In the genomic region with DNA sequence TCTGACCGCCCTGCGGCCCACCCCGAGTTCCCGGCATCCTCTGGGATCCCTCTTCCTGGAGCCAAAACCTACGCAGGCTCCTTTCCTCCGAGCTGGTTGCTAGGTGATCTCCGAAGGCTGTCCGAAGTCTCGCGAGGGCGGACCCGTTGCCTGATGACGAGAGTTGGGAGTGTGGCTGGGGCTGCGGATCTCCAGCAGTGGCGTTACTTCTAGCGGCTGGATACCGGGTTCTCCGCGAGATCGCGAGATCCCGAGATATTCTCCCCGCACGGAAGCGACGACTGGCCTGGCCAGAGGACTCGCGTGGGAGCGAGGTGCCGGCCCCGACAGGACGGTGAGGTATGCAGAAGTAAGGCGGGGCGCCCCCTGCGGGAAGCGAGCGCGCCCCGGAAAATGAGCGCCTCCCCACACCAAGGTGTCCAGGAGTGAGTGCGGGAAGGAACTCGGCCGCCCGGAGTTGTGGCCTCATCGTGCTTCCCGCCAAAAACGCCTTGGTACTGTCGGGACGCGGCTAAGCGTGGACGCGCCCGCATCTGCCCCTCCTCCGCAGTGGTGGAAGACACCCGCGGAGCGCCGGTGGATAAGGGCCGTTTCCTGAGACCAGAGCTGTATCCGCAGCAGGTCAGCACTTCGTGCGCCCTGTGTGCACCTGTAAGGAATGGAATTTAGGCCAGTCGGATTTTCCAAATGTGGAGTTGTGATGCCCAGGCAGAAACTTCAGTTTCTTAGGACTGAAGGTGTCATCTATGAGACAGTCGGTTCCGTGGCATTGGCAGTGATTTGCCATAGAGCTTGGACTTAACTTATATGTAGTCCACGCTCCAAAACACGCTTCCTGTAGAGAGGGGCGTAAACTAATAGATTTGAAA, we compare ENCODE assay signal across 1 cellular context.
TF ChIP-seq lines count a peak whose summit lies in the region.

A gene (plus strand): TSS at position 146 of the 869 bp plus-strand sequence. CDS start 1,426 bp downstream, outside the sequence.

TF ChIP-seq in K562, 482 proteins besides CTCF, POLR2A, EP300 and RAD21 (continued from another document and continues in another):
- TF ChIP-seq CHCHD3 (CRISPR knock-in tag; IDR thresholded peaks at IDR 0.05) = no peak
- TF ChIP-seq TAF9B (IDR thresholded peaks at IDR 0.05; ENCODE audit: partially characterized antibody) = peak; percentile 53
- no peak for TF ChIP-seq ZNF436 (CRISPR knock-in tag; IDR thresholded peaks at IDR 0.05)
- peak; percentile 91 for TF ChIP-seq ATF7 (IDR thresholded peaks at IDR 0.05)
- 0 out of 2 replicates have a peak, but pooled peaks have one; percentile 43 for TF ChIP-seq GTF2A2 (tag; IDR thresholded peaks at IDR 0.05)
- peak; percentile 85 for TF ChIP-seq HNRNPLL (IDR thresholded peaks at IDR 0.05; ENCODE audit: low read depth, low read length, poor library complexity, severe bottlenecking)
- TF ChIP-seq XRCC4 (IDR thresholded peaks at IDR 0.05; ENCODE audit: extremely low read depth, insufficient read depth, insufficient read length) = no peak
- TF ChIP-seq, protein P1, sequence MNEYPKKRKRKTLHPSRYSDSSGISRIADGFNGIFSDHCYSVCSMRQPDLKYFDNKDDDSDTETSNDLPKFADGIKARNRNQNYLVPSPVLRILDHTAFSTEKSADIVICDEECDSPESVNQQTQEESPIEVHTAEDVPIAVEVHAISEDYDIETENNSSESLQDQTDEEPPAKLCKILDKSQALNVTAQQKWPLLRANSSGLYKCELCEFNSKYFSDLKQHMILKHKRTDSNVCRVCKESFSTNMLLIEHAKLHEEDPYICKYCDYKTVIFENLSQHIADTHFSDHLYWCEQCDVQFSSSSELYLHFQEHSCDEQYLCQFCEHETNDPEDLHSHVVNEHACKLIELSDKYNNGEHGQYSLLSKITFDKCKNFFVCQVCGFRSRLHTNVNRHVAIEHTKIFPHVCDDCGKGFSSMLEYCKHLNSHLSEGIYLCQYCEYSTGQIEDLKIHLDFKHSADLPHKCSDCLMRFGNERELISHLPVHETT (CRISPR knock-in tag; conservative IDR thresholded peaks at IDR 0.05 in 1 of 2, IDR thresholded peaks at IDR 0.05 in 1 of 2) = peak in 1 of 2 experiments; percentile 15; a peak in 1 of 4 replicates
- TF ChIP-seq XRCC5 (IDR thresholded peaks at IDR 0.05; ENCODE audit: low read depth, low read length) = peak; percentile 66; the same call in 1 of the 2 replicates
- TF ChIP-seq NEUROD1 (IDR thresholded peaks at IDR 0.05; ENCODE audit: borderline replicate concordance, low read depth, low read length, partially characterized antibody) = peak; percentile 32
- peak; percentile 84 for TF ChIP-seq ZNF12 (CRISPR knock-in tag; IDR thresholded peaks at IDR 0.05)
- peak; percentile 75 for TF ChIP-seq ETV1 (tag; conservative IDR thresholded peaks at IDR 0.05; ENCODE audit: low read depth)
- TF ChIP-seq, protein P2, sequence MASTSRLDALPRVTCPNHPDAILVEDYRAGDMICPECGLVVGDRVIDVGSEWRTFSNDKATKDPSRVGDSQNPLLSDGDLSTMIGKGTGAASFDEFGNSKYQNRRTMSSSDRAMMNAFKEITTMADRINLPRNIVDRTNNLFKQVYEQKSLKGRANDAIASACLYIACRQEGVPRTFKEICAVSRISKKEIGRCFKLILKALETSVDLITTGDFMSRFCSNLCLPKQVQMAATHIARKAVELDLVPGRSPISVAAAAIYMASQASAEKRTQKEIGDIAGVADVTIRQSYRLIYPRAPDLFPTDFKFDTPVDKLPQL (IDR thresholded peaks at IDR 0.05; ENCODE audit: extremely low read depth, insufficient read length) = no peak
- TF ChIP-seq, protein P3, sequence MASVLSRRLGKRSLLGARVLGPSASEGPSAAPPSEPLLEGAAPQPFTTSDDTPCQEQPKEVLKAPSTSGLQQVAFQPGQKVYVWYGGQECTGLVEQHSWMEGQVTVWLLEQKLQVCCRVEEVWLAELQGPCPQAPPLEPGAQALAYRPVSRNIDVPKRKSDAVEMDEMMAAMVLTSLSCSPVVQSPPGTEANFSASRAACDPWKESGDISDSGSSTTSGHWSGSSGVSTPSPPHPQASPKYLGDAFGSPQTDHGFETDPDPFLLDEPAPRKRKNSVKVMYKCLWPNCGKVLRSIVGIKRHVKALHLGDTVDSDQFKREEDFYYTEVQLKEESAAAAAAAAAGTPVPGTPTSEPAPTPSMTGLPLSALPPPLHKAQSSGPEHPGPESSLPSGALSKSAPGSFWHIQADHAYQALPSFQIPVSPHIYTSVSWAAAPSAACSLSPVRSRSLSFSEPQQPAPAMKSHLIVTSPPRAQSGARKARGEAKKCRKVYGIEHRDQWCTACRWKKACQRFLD (CRISPR knock-in tag; IDR thresholded peaks at IDR 0.05) = peak; percentile 76
- TF ChIP-seq ZKSCAN3 (CRISPR knock-in tag; IDR thresholded peaks at IDR 0.05) = no peak
- peak; percentile 71 for TF ChIP-seq RBM39 (optimal IDR thresholded peaks at IDR 0.05; ENCODE audit: low read depth, low read length)
- peak; percentile 70 for TF ChIP-seq ESRRA (IDR thresholded peaks at IDR 0.05; ENCODE audit: borderline replicate concordance, low read depth)
- TF ChIP-seq ZNF146 (CRISPR knock-in tag; IDR thresholded peaks at IDR 0.05; ENCODE audit: unreplicated experiment) = no peak
- peak; percentile 33 for TF ChIP-seq NFIC (IDR thresholded peaks at IDR 0.05)
- 0 out of 2 replicates have a peak, but pooled peaks have one; percentile 59 for TF ChIP-seq TGIF2 (CRISPR knock-in tag; IDR thresholded peaks at IDR 0.05)
- 0 out of 4 replicates have a peak, but pooled peaks of 1 of the 2 experiments have one; percentile 17 for TF ChIP-seq SIX5 (IDR thresholded peaks at IDR 0.05; ENCODE audit: borderline replicate concordance in 1 of 2, insufficient read depth in 1 of 2, low read depth in 1 of 2, low read length in 2 of 2)
- TF ChIP-seq ZNF76 (CRISPR knock-in tag; IDR thresholded peaks at IDR 0.05; ENCODE audit: borderline replicate concordance) = peak; percentile 23; the same call in 1 of the 2 replicates
- TF ChIP-seq FIP1L1 (IDR thresholded peaks at IDR 0.05; ENCODE audit: low read depth, low read length, poor library complexity, severe bottlenecking) = peak; percentile 88
- TF ChIP-seq ZNF778 (CRISPR knock-in tag; IDR thresholded peaks at IDR 0.05) = no peak
- TF ChIP-seq, protein P4, sequence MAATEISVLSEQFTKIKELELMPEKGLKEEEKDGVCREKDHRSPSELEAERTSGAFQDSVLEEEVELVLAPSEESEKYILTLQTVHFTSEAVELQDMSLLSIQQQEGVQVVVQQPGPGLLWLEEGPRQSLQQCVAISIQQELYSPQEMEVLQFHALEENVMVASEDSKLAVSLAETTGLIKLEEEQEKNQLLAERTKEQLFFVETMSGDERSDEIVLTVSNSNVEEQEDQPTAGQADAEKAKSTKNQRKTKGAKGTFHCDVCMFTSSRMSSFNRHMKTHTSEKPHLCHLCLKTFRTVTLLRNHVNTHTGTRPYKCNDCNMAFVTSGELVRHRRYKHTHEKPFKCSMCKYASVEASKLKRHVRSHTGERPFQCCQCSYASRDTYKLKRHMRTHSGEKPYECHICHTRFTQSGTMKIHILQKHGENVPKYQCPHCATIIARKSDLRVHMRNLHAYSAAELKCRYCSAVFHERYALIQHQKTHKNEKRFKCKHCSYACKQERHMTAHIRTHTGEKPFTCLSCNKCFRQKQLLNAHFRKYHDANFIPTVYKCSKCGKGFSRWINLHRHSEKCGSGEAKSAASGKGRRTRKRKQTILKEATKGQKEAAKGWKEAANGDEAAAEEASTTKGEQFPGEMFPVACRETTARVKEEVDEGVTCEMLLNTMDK (IDR thresholded peaks at IDR 0.05; ENCODE audit: borderline replicate concordance, insufficient read depth, low read depth, low read length, poor library complexity, severe bottlenecking) = peak; percentile 97
- no peak for TF ChIP-seq ZNF785 (CRISPR knock-in tag; IDR thresholded peaks at IDR 0.05)
- TF ChIP-seq NCOA6 (IDR thresholded peaks at IDR 0.05) = no peak
- no peak for TF ChIP-seq CBFA2T2 (conservative IDR thresholded peaks at IDR 0.05)
- TF ChIP-seq ATF1 (CRISPR knock-in tag; IDR thresholded peaks at IDR 0.05) = no peak
- peak; percentile 95 for TF ChIP-seq ATF1 (tag; IDR thresholded peaks at IDR 0.05)
- TF ChIP-seq, protein P5, sequence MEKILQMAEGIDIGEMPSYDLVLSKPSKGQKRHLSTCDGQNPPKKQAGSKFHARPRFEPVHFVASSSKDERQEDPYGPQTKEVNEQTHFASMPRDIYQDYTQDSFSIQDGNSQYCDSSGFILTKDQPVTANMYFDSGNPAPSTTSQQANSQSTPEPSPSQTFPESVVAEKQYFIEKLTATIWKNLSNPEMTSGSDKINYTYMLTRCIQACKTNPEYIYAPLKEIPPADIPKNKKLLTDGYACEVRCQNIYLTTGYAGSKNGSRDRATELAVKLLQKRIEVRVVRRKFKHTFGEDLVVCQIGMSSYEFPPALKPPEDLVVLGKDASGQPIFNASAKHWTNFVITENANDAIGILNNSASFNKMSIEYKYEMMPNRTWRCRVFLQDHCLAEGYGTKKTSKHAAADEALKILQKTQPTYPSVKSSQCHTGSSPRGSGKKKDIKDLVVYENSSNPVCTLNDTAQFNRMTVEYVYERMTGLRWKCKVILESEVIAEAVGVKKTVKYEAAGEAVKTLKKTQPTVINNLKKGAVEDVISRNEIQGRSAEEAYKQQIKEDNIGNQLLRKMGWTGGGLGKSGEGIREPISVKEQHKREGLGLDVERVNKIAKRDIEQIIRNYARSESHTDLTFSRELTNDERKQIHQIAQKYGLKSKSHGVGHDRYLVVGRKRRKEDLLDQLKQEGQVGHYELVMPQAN (IDR thresholded peaks at IDR 0.05; ENCODE audit: borderline replicate concordance) = peak; percentile 59; the same call in 1 of the 2 replicates
- TF ChIP-seq, protein P6, sequence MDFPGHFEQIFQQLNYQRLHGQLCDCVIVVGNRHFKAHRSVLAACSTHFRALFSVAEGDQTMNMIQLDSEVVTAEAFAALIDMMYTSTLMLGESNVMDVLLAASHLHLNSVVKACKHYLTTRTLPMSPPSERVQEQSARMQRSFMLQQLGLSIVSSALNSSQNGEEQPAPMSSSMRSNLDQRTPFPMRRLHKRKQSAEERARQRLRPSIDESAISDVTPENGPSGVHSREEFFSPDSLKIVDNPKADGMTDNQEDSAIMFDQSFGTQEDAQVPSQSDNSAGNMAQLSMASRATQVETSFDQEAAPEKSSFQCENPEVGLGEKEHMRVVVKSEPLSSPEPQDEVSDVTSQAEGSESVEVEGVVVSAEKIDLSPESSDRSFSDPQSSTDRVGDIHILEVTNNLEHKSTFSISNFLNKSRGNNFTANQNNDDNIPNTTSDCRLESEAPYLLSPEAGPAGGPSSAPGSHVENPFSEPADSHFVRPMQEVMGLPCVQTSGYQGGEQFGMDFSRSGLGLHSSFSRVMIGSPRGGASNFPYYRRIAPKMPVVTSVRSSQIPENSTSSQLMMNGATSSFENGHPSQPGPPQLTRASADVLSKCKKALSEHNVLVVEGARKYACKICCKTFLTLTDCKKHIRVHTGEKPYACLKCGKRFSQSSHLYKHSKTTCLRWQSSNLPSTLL (IDR thresholded peaks at IDR 0.05) = peak; percentile 24; the same call in 1 of the 2 replicates
- TF ChIP-seq ZNF232 (CRISPR knock-in tag; IDR thresholded peaks at IDR 0.05) = peak; percentile 94
- no peak; the same call in 1 of the 2 replicates for TF ChIP-seq HDAC2 (IDR thresholded peaks at IDR 0.05)
- peak; percentile 22; the same call in 1 of the 2 replicates for TF ChIP-seq MXI1 (IDR thresholded peaks at IDR 0.05; ENCODE audit: low read depth, low read length)
- TF ChIP-seq ZNF445 (CRISPR knock-in tag; IDR thresholded peaks at IDR 0.05; ENCODE audit: low read depth) = no peak
- TF ChIP-seq, protein P7, sequence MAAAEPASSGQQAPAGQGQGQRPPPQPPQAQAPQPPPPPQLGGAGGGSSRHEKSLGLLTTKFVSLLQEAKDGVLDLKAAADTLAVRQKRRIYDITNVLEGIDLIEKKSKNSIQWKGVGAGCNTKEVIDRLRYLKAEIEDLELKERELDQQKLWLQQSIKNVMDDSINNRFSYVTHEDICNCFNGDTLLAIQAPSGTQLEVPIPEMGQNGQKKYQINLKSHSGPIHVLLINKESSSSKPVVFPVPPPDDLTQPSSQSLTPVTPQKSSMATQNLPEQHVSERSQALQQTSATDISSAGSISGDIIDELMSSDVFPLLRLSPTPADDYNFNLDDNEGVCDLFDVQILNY (CRISPR knock-in tag; IDR thresholded peaks at IDR 0.05) = peak; percentile 99; the same call in 1 of the 2 replicates
- 0 out of 2 replicates have a peak, but pooled peaks have one; percentile 53 for TF ChIP-seq ZNF589 (CRISPR knock-in tag; IDR thresholded peaks at IDR 0.05; ENCODE audit: low read depth)
- TF ChIP-seq HDAC8 (tag; IDR thresholded peaks at IDR 0.05) = peak; percentile 91
- peak; percentile 93 for TF ChIP-seq MTA3 (IDR thresholded peaks at IDR 0.05; ENCODE audit: borderline replicate concordance)
- TF ChIP-seq HOXB6 (CRISPR knock-in tag; IDR thresholded peaks at IDR 0.05; ENCODE audit: borderline replicate concordance) = no peak
- peak; percentile 68 for TF ChIP-seq CHD1 (IDR thresholded peaks at IDR 0.05; ENCODE audit: low read length)
- TF ChIP-seq, protein P8, sequence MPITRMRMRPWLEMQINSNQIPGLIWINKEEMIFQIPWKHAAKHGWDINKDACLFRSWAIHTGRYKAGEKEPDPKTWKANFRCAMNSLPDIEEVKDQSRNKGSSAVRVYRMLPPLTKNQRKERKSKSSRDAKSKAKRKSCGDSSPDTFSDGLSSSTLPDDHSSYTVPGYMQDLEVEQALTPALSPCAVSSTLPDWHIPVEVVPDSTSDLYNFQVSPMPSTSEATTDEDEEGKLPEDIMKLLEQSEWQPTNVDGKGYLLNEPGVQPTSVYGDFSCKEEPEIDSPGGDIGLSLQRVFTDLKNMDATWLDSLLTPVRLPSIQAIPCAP (CRISPR knock-in tag; IDR thresholded peaks at IDR 0.05; ENCODE audit: borderline replicate concordance) = peak; percentile 91; the same call in 1 of the 2 replicates
- 0 out of 2 replicates have a peak, but pooled peaks have one; percentile 15 for TF ChIP-seq DMBX1 (CRISPR knock-in tag; IDR thresholded peaks at IDR 0.05; ENCODE audit: borderline replicate concordance)
- 0 out of 4 replicates have a peak, but pooled peaks of 1 of the 2 experiments have one; percentile 3 for TF ChIP-seq RCOR1 (IDR thresholded peaks at IDR 0.05; ENCODE audit: borderline replicate concordance in 1 of 2, low read depth in 2 of 2, low read length in 2 of 2)
